In genomic region chr3:110754207-110754916, GRCh38 we compare ENCODE assay signal across 20 cellular contexts.
DNase-seq lines count a peak whose midpoint lies in the region; ATAC-seq, FAIRE-seq and TF ChIP-seq lines count a peak whose summit lies in the region.
"Had no signal": no experiment of that assay in that cellular context is flagged by ENCODE, and none has a peak within 500 bp of the region (broad histone marks: within the 10 kb centered on the region; RNA-seq: fewer than 3 reads in every experiment).

No MANE protein-coding gene starts in this region.

- TF ChIP-seq CTCF in pancreas (IDR thresholded peaks at IDR 0.05) = no peak

- no peak overlapping the region for H3K27ac Mint-ChIP-seq in activated CD4-positive, alpha-beta T cell treated with anti-CD3 and anti-CD28 coated beads for 36 hours
- H3K27ac Mint-ChIP-seq: CD4-positive, alpha-beta T cell had no signal

- DNase-seq in NCI-H1417 (lab: John Stamatoyannopoulos, UW) (peak; percentile 22 to 62 (median 30)), NCI-H1417 treated with DMSO at 0.1 percent for 48 hours (lab: John Stamatoyannopoulos, UW) (no peak), NCI-H69 (lab: John Stamatoyannopoulos, UW) (peak; percentile 17), left kidney (ENCODE audit: low read depth, low spot score) (peak; percentile 35), pancreas (no peak), NAMALWA (ENCODE audit: low spot score) (no peak)
- no peak for DNase-seq in activated CD4-positive, alpha-beta T cell treated with anti-CD3 and anti-CD28 coated beads for 36 hours
- no peak for DNase-seq in stimulated activated naive CD4-positive, alpha-beta T cell (lab: John Stamatoyannopoulos, UW)
- DNase-seq: BE2C; CD4-positive, alpha-beta T cell; DND-41; GM23248; NCI-H1436 treated with DMSO at 0.1 percent for 48 hours; NCI-H2081; NCI-H82 had no signal

- WGBS in pancreas, 2 donors = 43 to 52% methylated on average over 3 of the region's 3 CpGs

- no peak overlapping the region for H3K4me3 ChIP-seq in pancreas
- H3K4me3 ChIP-seq: GM12878, GM23248, K562 had no signal

- no peak overlapping the region for H3K4me3 Mint-ChIP-seq in activated CD4-positive, alpha-beta T cell treated with anti-CD3 and anti-CD28 coated beads for 36 hours
- H3K4me3 Mint-ChIP-seq: CD4-positive, alpha-beta T cell had no signal

- H3K4me1 Mint-ChIP-seq in activated CD4-positive, alpha-beta T cell treated with anti-CD3 and anti-CD28 coated beads for 36 hours = no peaks in the 10 kb centered on the region

- no peak for FAIRE-seq in pancreas (lab: Jason Lieb, UNC)
- FAIRE-seq: G401.6, GM12878, K562 had no signal

- H3K36me3 Mint-ChIP-seq in activated CD4-positive, alpha-beta T cell treated with anti-CD3 and anti-CD28 coated beads for 36 hours (ENCODE audit: low read depth) = no peaks in the 10 kb centered on the region

- intact Hi-C loops in pancreas (cut with DNase I) = no loop called here
- intact Hi-C loops in activated CD4-positive, alpha-beta T cell treated with anti-CD3 and anti-CD28 coated beads for 36 hours (cut with DNase I, micrococcal nuclease) = no loop called here

- H3K9me3 Mint-ChIP-seq in activated CD4-positive, alpha-beta T cell treated with anti-CD3 and anti-CD28 coated beads for 36 hours (ENCODE audit: low read depth) = no peaks in the 10 kb centered on the region
- H3K9me3 Mint-ChIP-seq: CD4-positive, alpha-beta T cell had no signal

- no peaks in the 10 kb centered on the region for H3K36me3 ChIP-seq in pancreas
- H3K36me3 ChIP-seq: BE2C had no signal

- no peaks in the 10 kb centered on the region for H3K27me3 Mint-ChIP-seq in activated CD4-positive, alpha-beta T cell treated with anti-CD3 and anti-CD28 coated beads for 36 hours

- CTCF ChIA-PET in activated CD4-positive, alpha-beta T cell treated with anti-CD3 and anti-CD28 coated beads for 36 hours (lab: Charles Lee) = no interaction called here

- peak in 3 of 4 donors; percentile 53 to 86 (median 61) for ATAC-seq in pancreas
- no peak for ATAC-seq in activated CD4-positive, alpha-beta T cell treated with anti-CD3 and anti-CD28 coated beads for 36 hours
- ATAC-seq: GM12878, K562, Panc1 had no signal

- H3K27me3 ChIP-seq in pancreas = no peaks in the 10 kb centered on the region
- H3K27me3 ChIP-seq: BE2C had no signal

- H3K27ac ChIP-seq in pancreas = no peak overlapping the region
- H3K27ac ChIP-seq: 22Rv1, GM23248 had no signal

- H3K4me1 ChIP-seq in pancreas = peaks cover 0 to 4% (median 0%) of the 10 kb centered on the region in 3 donors
- H3K4me1 ChIP-seq: BE2C had no signal

- H3K9me3 ChIP-seq in pancreas = no peaks in the 10 kb centered on the region
- H3K9me3 ChIP-seq: BE2C had no signal

- POLR2A ChIA-PET in activated CD4-positive, alpha-beta T cell treated with anti-CD3 and anti-CD28 coated beads for 36 hours (lab: Charles Lee) = no interaction called here

Comparison
In these comparisons a context has a peak if more than half of its experiments do, and no peak if none do; other contexts are left out.
1. DNase-seq: peak in NCI-H1417 (3 of 3), NCI-H69 (single experiment) and left kidney (single experiment); none in NCI-H1417 treated with DMSO at 0.1 percent for 48 hours (single experiment), pancreas (0 of 6), activated CD4-positive, alpha-beta T cell treated with anti-CD3 and anti-CD28 coated beads for 36 hours (single experiment), NAMALWA (single experiment) and stimulated activated naive CD4-positive, alpha-beta T cell (0 of 6).